ENCODE assay signal across 14 cellular contexts in genomic region chrX:19183777-19184485, GRCh38.
"Had no signal": no experiment of that assay in that cellular context is flagged by ENCODE, and none has a peak within 500 bp of the region (broad histone marks: within the 10 kb centered on the region; RNA-seq: fewer than 3 reads in every experiment).

No MANE protein-coding gene starts in this region.

- ATAC-seq: activated naive CD4-positive, alpha-beta T cell treated with anti-CD3 and anti-CD28 coated beads, Interleukin-2, amount 50 U/mL, for 72 hours; effector memory CD8-positive, alpha-beta T cell; right lobe of liver had no signal

- H3K9me3 ChIP-seq: right lobe of liver, suprapubic skin, upper lobe of left lung had no signal

- H3K36me3 ChIP-seq: right lobe of liver, suprapubic skin, upper lobe of left lung had no signal

- H3K4me1 ChIP-seq: right lobe of liver, suprapubic skin, upper lobe of left lung had no signal

- DNase-seq: activated CD4-positive, alpha-beta T cell treated with anti-CD3 and anti-CD28 coated beads, Interleukin-2, amount 50 U/mL, for 1 hour; activated effector memory CD4-positive, alpha-beta T cell treated with Interleukin-2 at 50 U/mL for 16 hours; amniotic stem cell; cerebellar nuclear complex; effector memory CD8-positive, alpha-beta T cell; glutamatergic neuron; mesendoderm; right lobe of liver; stimulated activated CD4-positive, alpha-beta T cell treated with anti-CD3 and anti-CD28 coated beads, Interleukin-12 subunit alpha, Interleukin-12 subunit beta, amount 100 ng/mL, for 4 hours; stimulated activated CD4-positive, alpha-beta T cell treated with anti-CD3 and anti-CD28 coated beads, Interleukin-2, amount 100 ng/mL, for 48 hours; stimulated activated naive CD4-positive, alpha-beta T cell treated with Interleukin-2 at 50 U/mL for 16 hours; upper lobe of left lung had no signal

- H3K27ac ChIP-seq: right lobe of liver, suprapubic skin, upper lobe of left lung had no signal

- H3K4me3 ChIP-seq: right lobe of liver, suprapubic skin, upper lobe of left lung had no signal

- H3K27me3 ChIP-seq: right lobe of liver, suprapubic skin, upper lobe of left lung had no signal
